ENCODE assay signal across 8 cellular contexts in genomic region chr19:1507763-1508506, GRCh38. TPM values are rescaled to one million over a fixed set of nuclear protein-coding genes. Genes with fewer than 3 reads are reported as not detected.
DNase-seq lines count a peak whose midpoint lies in the region; ATAC-seq and TF ChIP-seq lines count a peak whose summit lies in the region.

No MANE protein-coding gene starts in this region.

- peaks cover 32% of the 10 kb centered on the region for H3K4me1 ChIP-seq in CD4-positive, alpha-beta memory T cell (ENCODE audit: insufficient read depth, low read length)

- DNase-seq in CD4-positive, alpha-beta memory T cell, result peak; percentile 91 to 95 (median 94)
- DNase-seq in HPDE6-E6E7 (ENCODE audit: extremely low spot score) (peak; percentile 96), NCI-H82 (lab: John Stamatoyannopoulos, UW) (peak; percentile 97), lower leg skin (ENCODE audit: low spot score in 2 of 2) (peak; percentile 92 to 98)
- peak; percentile 74 to 86 for DNase-seq in activated CD8-positive, alpha-beta memory T cell treated with anti-CD3 and anti-CD28 coated beads for 4 hours (ENCODE audit: low read depth in 2 of 2)
- DNase-seq in effector CD4-positive, alpha-beta T cell, result peak; percentile 91
- peak; percentile 89 for DNase-seq in stimulated activated CD4-positive, alpha-beta T cell treated with anti-CD3 and anti-CD28 coated beads, Interleukin-4, amount 100 ng/mL, for 1 hour

- peaks cover 1 to 19% of the 10 kb centered on the region in 2 donors for H3K27me3 Mint-ChIP-seq in CD4-positive, alpha-beta memory T cell

- WGBS in lower leg skin, 2 donors, result 1 to 3% methylated on average over 44 to 46 of the region's 46 CpGs

- peaks cover 10 to 32% (median 15%) of the 10 kb centered on the region in 4 donors for H3K4me1 Mint-ChIP-seq in CD4-positive, alpha-beta memory T cell

- TF ChIP-seq CTCF in lower leg skin (IDR thresholded peaks at IDR 0.05), result no peak

- intact Hi-C loops in CD4-positive, alpha-beta memory T cell (cut with micrococcal nuclease), result loop anchor here (1.0 kb wide), 1 partner anchor 18 kb away; the partner anchor contains the start of gene PCSK4
- intact Hi-C loops in lower leg skin (cut with DNase I; ENCODE audit: low total_unique reads), result no loop called here

- peaks cover 0 to 3% of the 10 kb centered on the region in 2 donors for H3K36me3 Mint-ChIP-seq in CD4-positive, alpha-beta memory T cell

- peak overlapping the region in 1 of 2 donors; percentile 15 for H3K4me3 ChIP-seq in CD4-positive, alpha-beta memory T cell (ENCODE audit: low read length in 2 of 2)
- H3K4me3 ChIP-seq in lower leg skin (ENCODE audit: low read depth, poor library complexity, severe bottlenecking), result no peak overlapping the region

- no peaks in the 10 kb centered on the region for H3K36me3 ChIP-seq in CD4-positive, alpha-beta memory T cell (ENCODE audit: insufficient read depth, low read length)

- peak overlapping the region; percentile 50 for H3K27ac ChIP-seq in CD4-positive, alpha-beta memory T cell (ENCODE audit: low read depth, low read length)

- no peak for TF ChIP-seq POLR2A in lower leg skin (IDR thresholded peaks at IDR 0.05)

- H3K4me3 Mint-ChIP-seq in CD4-positive, alpha-beta memory T cell, result peak overlapping the region; percentile 71 to 89 (median 84)

- peak overlapping the region; percentile 90 to 98 (median 92) for H3K27ac Mint-ChIP-seq in CD4-positive, alpha-beta memory T cell

- POLR2A ChIA-PET in CD4-positive, alpha-beta memory T cell (lab: Charles Lee; ENCODE audit: partially characterized antibody), result no interaction called here

- H3K27me3 ChIP-seq in CD4-positive, alpha-beta memory T cell (ENCODE audit: insufficient read depth, low read length), result no peaks in the 10 kb centered on the region

- CTCF ChIA-PET in CD4-positive, alpha-beta memory T cell (lab: Charles Lee; ENCODE audit: partially characterized antibody), result interaction anchor here (1.0 to 1.5 kb wide), 2 partner anchors 17 to 62 kb away, joined by 3 read pairs; partner anchors contain the start of gene REEP6

- no peak for ATAC-seq in GM19452 (IDR thresholded peaks at IDR 0.05; ENCODE audit: unreplicated experiment)

- H3K9me3 Mint-ChIP-seq in CD4-positive, alpha-beta memory T cell, result peaks cover 0 to 2% (median 0%) of the 10 kb centered on the region in 8 donors

- H3K9me3 ChIP-seq in CD4-positive, alpha-beta memory T cell (ENCODE audit: control insufficient read depth in 1 of 2, low read length in 2 of 2), result no peaks in the 10 kb centered on the region

RNA-seq across cellular contexts. Expression of gene ADAMTSL5, which starts 4.9 kb away (rescaled TPM):
- 1 to 10 TPM; 2.4 to 3.6 TPM for total RNA-seq in CD4-positive, alpha-beta memory T cell
- 1 to 10 TPM; 1.5 to 2.3 TPM for polyA plus RNA-seq in CD4-positive, alpha-beta memory T cell
- 1 to 10 TPM in 3 of 4 donors, under 1 TPM in 1; 0.46 to 7.0 (median 4.6) TPM for total RNA-seq in lower leg skin

RNA-seq across cellular contexts. Expression of gene PLK5, which starts 15.9 kb away (rescaled TPM):
- not detected for total RNA-seq in CD4-positive, alpha-beta memory T cell
- not detected for polyA plus RNA-seq in CD4-positive, alpha-beta memory T cell
- under 1 TPM in 2 of 4 donors, not detected in 2; 0.23 to 0.84 TPM for total RNA-seq in lower leg skin

RNA-seq across cellular contexts. Expression of gene REEP6, which starts 17.0 kb away (rescaled TPM):
- 1 to 10 TPM; 2.9 to 3.3 TPM for total RNA-seq in CD4-positive, alpha-beta memory T cell
- polyA plus RNA-seq in CD4-positive, alpha-beta memory T cell, result 1 to 10 TPM in 1 of 2 donors, under 1 TPM in 1; 1.00 to 2.8 TPM
- total RNA-seq in lower leg skin, result 1 to 10 TPM; 6.3 to 8.8 (median 6.6) TPM

RNA-seq across cellular contexts. Expression of gene PCSK4, which starts 17.8 kb away (rescaled TPM):
- 1 to 10 TPM; 3.1 to 3.7 TPM for total RNA-seq in CD4-positive, alpha-beta memory T cell
- polyA plus RNA-seq in CD4-positive, alpha-beta memory T cell, result not detected
- 1 to 10 TPM; 1.2 to 6.5 (median 2.9) TPM for total RNA-seq in lower leg skin

RNA-seq across cellular contexts. Expression of gene C19orf25, which starts 28.9 kb away (rescaled TPM):
- total RNA-seq in CD4-positive, alpha-beta memory T cell, result 10 to 100 TPM; 68.8 to 79.8 TPM
- polyA plus RNA-seq in CD4-positive, alpha-beta memory T cell, result 10 to 100 TPM; 41.5 to 48.9 TPM
- total RNA-seq in lower leg skin, result 10 to 100 TPM; 34.3 to 49.6 (median 45.7) TPM
